ENCODE assay signal across 10 cellular contexts in genomic region chr14:64758711-64759554, GRCh38. TPM values are rescaled to one million over a fixed set of nuclear protein-coding genes. Genes with fewer than 3 reads are reported as not detected.
DNase-seq lines count a peak whose midpoint lies in the region; ATAC-seq, FAIRE-seq and TF ChIP-seq lines count a peak whose summit lies in the region.
"Had no signal": no experiment of that assay in that cellular context is flagged by ENCODE, and none has a peak within 500 bp of the region (broad histone marks: within the 10 kb centered on the region; RNA-seq: fewer than 3 reads in every experiment).

No MANE protein-coding gene starts in this region.

- no peak overlapping the region for H3K9ac ChIP-seq in K562 (ENCODE audit: insufficient read depth in 1 of 2, low read depth in 2 of 2, low read length in 2 of 2)

- no TSS peak for BruUV-seq in K562 (replicated peaks; lab: Mats Ljungman, UMichigan)

- no peak for FAIRE-seq in K562 (lab: Jason Lieb, UNC)
- FAIRE-seq in urothelium cell line (lab: Jason Lieb, UNC), result no peak

- no peak overlapping the region for H3K4me3 ChIP-seq in K562

- ATAC-seq in K562, result no peak
- no peak for ATAC-seq in HG03280 (IDR thresholded peaks at IDR 0.05; ENCODE audit: unreplicated experiment)
- no peak for ATAC-seq in HG02981 (IDR thresholded peaks at IDR 0.05; ENCODE audit: unreplicated experiment)

- TF ChIP-seq CTCF in K562 (IDR thresholded peaks at IDR 0.05 in 2 of 3, conservative IDR thresholded peaks at IDR 0.05 in 1 of 3; ENCODE audit: insufficient read depth in 2 of 3, low read depth in 1 of 3, low read length in 3 of 3), result no peak

- CTCF ChIA-PET in K562 (lab: Yijun Ruan, JAX; ENCODE audit: low intra/inter-chr PET ratio), result interaction anchor here (1.0 kb wide), 1 partner anchor 132 kb away, joined by 10 read pairs; no protein-coding TSS in a partner anchor

- no peak overlapping the region for H3K27ac ChIP-seq in K562 (ENCODE audit: extremely low read depth, low read depth, low read length)

- no peak for TF ChIP-seq EP300 in K562 (IDR thresholded peaks at IDR 0.05; ENCODE audit: low read length)

- peak; percentile 15 for DNase-seq in SHP77 treated with DMSO at 0.1 percent for 48 hours (lab: John Stamatoyannopoulos, UW)
- DNase-seq in SHP77 (lab: John Stamatoyannopoulos, UW), result no peak
- DNase-seq in K562 (ENCODE audit: extremely low read depth in 1 of 4, low spot score in 3 of 4), result no peak
- peak; percentile 97 for DNase-seq in iris pigment epithelial cell (ENCODE audit: low read depth)
- DNase-seq in urothelium cell line (ENCODE audit: low spot score), result peak; percentile 88
- no peak for DNase-seq in NCI-H187 treated with DMSO at 0.1 percent for 48 hours (lab: John Stamatoyannopoulos, UW)
- DNase-seq: ACHN, NCI-H2107 had no signal

- H3K36me3 ChIP-seq in K562 (ENCODE audit: control insufficient read depth, insufficient read depth, low read length), result no peaks in the 10 kb centered on the region

- no peak for TF ChIP-seq POLR2A in K562 (conservative IDR thresholded peaks at IDR 0.05)

- WGBS in K562 (ENCODE audit: insufficient coverage, low coverage, missing lambda C conversion rate), result 4% methylated on average over 6 of the region's 7 CpGs

- H3K79me2 ChIP-seq in K562 (ENCODE audit: control insufficient read depth, insufficient read depth, low read length), result no peaks in the 10 kb centered on the region

- H3K4me1 ChIP-seq in K562 (replicated peaks in 1 of 2; ENCODE audit: control insufficient read depth in 2 of 2, insufficient read depth in 2 of 2, low read length in 2 of 2), result peaks cover 12 to 19% of the 10 kb centered on the region in 2 experiments; a peak in 4 of 5 replicates

- no peak for TF ChIP-seq RAD21 in K562 (CRISPR knock-in tag; conservative IDR thresholded peaks at IDR 0.05 in 1 of 2, IDR thresholded peaks at IDR 0.05 in 1 of 2)

- peaks cover 2 to 30% of the 10 kb centered on the region in 2 experiments; a peak in 3 of 5 replicates for H3K27me3 ChIP-seq in K562 (ENCODE audit: control insufficient read depth in 2 of 2, insufficient read depth in 2 of 2, low read length in 2 of 2)

- no peak overlapping the region for H3K4me2 ChIP-seq in K562 (ENCODE audit: insufficient read depth, low read length)

- in situ Hi-C loops in K562 (cut with MboI), result loop anchor here (5.0 kb wide), 1 partner anchor 87 kb away; no protein-coding TSS in a partner anchor

- H3K9me3 ChIP-seq in K562 (replicated peaks; ENCODE audit: control insufficient read depth, insufficient read depth, low read depth, low read length), result no peaks in the 10 kb centered on the region

- POLR2A ChIA-PET in K562 (lab: Yijun Ruan, JAX), result interaction anchor here (0.6 to 0.9 kb wide), 3 partner anchors 13 to 453 kb away, joined by 3 to 6 read pairs (median 3); no protein-coding TSS in a partner anchor

- no peak overlapping the region for H2AFZ ChIP-seq in K562 (ENCODE audit: low read depth, low read length)

- peaks cover 7% of the 10 kb centered on the region for H3K9me1 ChIP-seq in K562 (ENCODE audit: control insufficient read depth, insufficient read depth, low read length)

- H4K20me1 ChIP-seq in K562 (replicated peaks; ENCODE audit: control insufficient read depth, insufficient read depth, low read length), result peaks cover 21% of the 10 kb centered on the region

- intact Hi-C loops in K562 (cut with micrococcal nuclease), result no loop called here

TF ChIP-seq in K562, 482 proteins besides CTCF, POLR2A, EP300 and RAD21:
- TF ChIP-seq ZKSCAN8 (CRISPR knock-in tag; IDR thresholded peaks at IDR 0.05) (no peak), POLR2G (IDR thresholded peaks at IDR 0.05; ENCODE audit: low read depth, low read length) (peak; percentile 46; the same call in 1 of the 2 replicates)

RNA-seq across cellular contexts. Expression of gene PLEKHG3, which starts 54.7 kb away (rescaled TPM):
- 0.07 TPM in 1 of 2 replicates, not detected in the other for total RNA-seq in K562 (2011; cell fraction: chromatin; rRNA removed; ENCODE audit: low replicate concordance)
- not detected in 2 replicates for total RNA-seq in K562 (2011; cell fraction: nucleolus; rRNA removed)
- total RNA-seq in K562 (2011; cell fraction: nucleoplasm; rRNA removed), result not detected in 2 replicates
- total RNA-seq in K562 (2014; rRNA removed) (not detected in 2 replicates), K562 (2014; rRNA removed; fragmentation: Illumina TruSeq; extraction: Trizol) (not detected in 2 replicates), K562 (2015; rRNA removed; fragmentation: Illumina TruSeq; extraction: Trizol) (not detected in 2 replicates), K562 (2021) (0.11 and 0.16 TPM in 2 replicates)
- polyA plus RNA-seq in K562 (2011; rRNA removed) (0.04 TPM in 1 of 2 replicates, not detected in the other), K562 (2014; fragmentation: Illumina TruSeq; extraction: Trizol) (not detected in 2 replicates), K562 (2014; fragmentation: Nextera tagmentation; extraction: Ambion mirVana) (not detected), K562 (2014; rRNA removed) (not detected in 2 replicates)
- polyA plus RNA-seq in K562 (2011; cell fraction: cytosol; rRNA removed), result 0.06 and 0.16 TPM in 2 replicates
- polyA plus RNA-seq in K562 (2011; cell fraction: nucleus; rRNA removed), result 0.16 and 0.25 TPM in 2 replicates
- polyA plus RNA-seq in K562 (2012), result 0.08 TPM in 1 of 2 replicates, not detected in the other
- polyA minus RNA-seq in K562 (2011; rRNA and poly(A)+ RNA removed), result not detected in 2 replicates
- polyA minus RNA-seq in K562 (2011; cell fraction: cytosol; rRNA and poly(A)+ RNA removed), result 2.6 TPM in 1 of 2 replicates, not detected in the other
- polyA minus RNA-seq in K562 (2011; cell fraction: nucleus; rRNA and poly(A)+ RNA removed), result under 0.01 and 0.27 TPM in 2 replicates

Comparison
In these comparisons a context has a peak if more than half of its experiments do, and no peak if none do; other contexts are left out.
1. DNase-seq: peak in SHP77 treated with DMSO at 0.1 percent for 48 hours (single experiment), iris pigment epithelial cell (single experiment) and urothelium cell line (single experiment); none in SHP77 (0 of 2), K562 (0 of 4) and NCI-H187 treated with DMSO at 0.1 percent for 48 hours (single experiment).